16 cellular contexts compared by ENCODE assay signal in genomic region chr17:6021011-6021400, GRCh38. TPM values are rescaled to one million over a fixed set of nuclear protein-coding genes. Genes with fewer than 3 reads are reported as not detected.
DNase-seq lines count a peak whose midpoint lies in the region; ATAC-seq and TF ChIP-seq lines count a peak whose summit lies in the region.
"Had no signal": no experiment of that assay in that cellular context is flagged by ENCODE, and none has a peak within 500 bp of the region (broad histone marks: within the 10 kb centered on the region; RNA-seq: fewer than 3 reads in every experiment).

No MANE protein-coding gene starts in this region.

- H3K9ac ChIP-seq in adipocyte (ENCODE audit: low read length) (no peak overlapping the region), skeletal muscle satellite cell (ENCODE audit: low read depth, low read length) (peak overlapping the region; percentile 3)
- H3K9ac ChIP-seq: BLaER1 treated with 17β-estradiol and CSF1 and Interleukin-3, amounts not matched to agents 10 nM and 100 nM; GM23248 had no signal

- WGBS in psoas muscle, 3 donors: 42 to 66% (median 48%) methylated on average over 5 of the region's 5 CpGs

- H3K9me3 ChIP-seq in adipocyte (ENCODE audit: control insufficient read depth, low read length) (no peaks in the 10 kb centered on the region), skeletal muscle satellite cell (replicated peaks; ENCODE audit: low read length) (no peaks in the 10 kb centered on the region), psoas muscle (no peaks in the 10 kb centered on the region)
- H3K9me3 ChIP-seq: BLaER1 treated with 17β-estradiol and CSF1 and Interleukin-3, amounts not matched to agents 10 nM and 100 nM had no signal

- no peaks in the 10 kb centered on the region for H3K4me1 ChIP-seq in adipocyte (ENCODE audit: control insufficient read depth, insufficient read depth, low read length)
- H3K4me1 ChIP-seq in skeletal muscle satellite cell (ENCODE audit: control insufficient read depth, insufficient read depth, low read length): peaks cover 32% of the 10 kb centered on the region
- H3K4me1 ChIP-seq in psoas muscle: no peaks in the 10 kb centered on the region
- H3K4me1 ChIP-seq: BLaER1 treated with 17β-estradiol and CSF1 and Interleukin-3, amounts not matched to agents 10 nM and 100 nM had no signal

- TF ChIP-seq CTCF in psoas muscle (IDR thresholded peaks at IDR 0.05): no peak

- H3K4me2 ChIP-seq in skeletal muscle satellite cell (ENCODE audit: low read length): no peak overlapping the region
- H3K4me2 ChIP-seq: BLaER1 treated with 17β-estradiol and CSF1 and Interleukin-3, amounts not matched to agents 10 nM and 100 nM had no signal

- intact Hi-C loops in psoas muscle (cut with DNase I): no loop called here

- ATAC-seq in GM21723 (IDR thresholded peaks at IDR 0.05; ENCODE audit: unreplicated experiment) (no peak), psoas muscle (no peak)

- DNase-seq in LHCN-M2 (ENCODE audit: low read depth) (peak; percentile 61), adipocyte (ENCODE audit: low read depth) (peak; percentile 27), fibroblast of the conjunctiva (ENCODE audit: low read depth) (peak; percentile 9), NCI-H748 treated with DMSO at 0.1 percent for 48 hours (lab: John Stamatoyannopoulos, UW) (no peak), psoas muscle (no peak)
- DNase-seq: ACHN; Calu3; CD4-positive, CD25-positive, alpha-beta regulatory T cell; DMS 273 treated with DMSO at 0.1 percent for 48 hours; GM23248; H7; IMR-90 had no signal

- H3K27me3 ChIP-seq in adipocyte (replicated peaks; ENCODE audit: control insufficient read depth, insufficient read depth, low read length): peaks cover 28% of the 10 kb centered on the region
- no peaks in the 10 kb centered on the region for H3K27me3 ChIP-seq in skeletal muscle satellite cell (ENCODE audit: control insufficient read depth, insufficient read depth, low read length)
- no peaks in the 10 kb centered on the region for H3K27me3 ChIP-seq in psoas muscle (ENCODE audit: insufficient read depth in 3 of 3, low read length in 2 of 3)
- H3K27me3 ChIP-seq: BLaER1 treated with 17β-estradiol and CSF1 and Interleukin-3, amounts not matched to agents 10 nM and 100 nM had no signal

- H3K4me3 ChIP-seq in adipocyte (ENCODE audit: low read length) (no peak overlapping the region), skeletal muscle satellite cell (ENCODE audit: low read length) (no peak overlapping the region), psoas muscle (no peak overlapping the region)
- H3K4me3 ChIP-seq: BLaER1 treated with 17β-estradiol and CSF1 and Interleukin-3, amounts not matched to agents 10 nM and 100 nM; GM23248 had no signal

- H3K36me3 ChIP-seq in adipocyte (ENCODE audit: control insufficient read depth, insufficient read depth, low read length, severe bottlenecking) (no peaks in the 10 kb centered on the region), skeletal muscle satellite cell (ENCODE audit: insufficient read depth, low read length) (no peaks in the 10 kb centered on the region), psoas muscle (ENCODE audit: insufficient read depth in 1 of 2, low read depth in 1 of 2) (no peaks in the 10 kb centered on the region)
- H3K36me3 ChIP-seq: BLaER1 treated with 17β-estradiol and CSF1 and Interleukin-3, amounts not matched to agents 10 nM and 100 nM had no signal

- no peak overlapping the region for H3K27ac ChIP-seq in psoas muscle
- H3K27ac ChIP-seq: BLaER1 treated with 17β-estradiol and CSF1 and Interleukin-3, amounts not matched to agents 10 nM and 100 nM; GM23248 had no signal

RNA-seq across cellular contexts. Expression of gene WSCD1, which starts 49.2 kb away (rescaled TPM):
- 3.7 and 4.0 TPM in 2 replicates for total RNA-seq in LHCN-M2 (2014; rRNA removed)
- polyA plus RNA-seq in LHCN-M2 (2012): 0.80 TPM
- total RNA-seq in skeletal muscle satellite cell (2012; rRNA removed): under 0.01 and 1.3 TPM in 2 replicates
- 10 to 100 TPM in 3 of 4 donors, 1 to 10 TPM in 1; 5.2 to 17.5 (median 11.5) TPM for total RNA-seq in psoas muscle
- polyA plus RNA-seq in psoas muscle: 1 to 10 TPM; 4.1 to 7.1 (median 6.2) TPM
- total RNA-seq: CD4-positive, CD25-positive, alpha-beta regulatory T cell; HT-29; IMR-90 had no signal
- polyA plus RNA-seq: CD4-positive, CD25-positive, alpha-beta regulatory T cell; GM23248 had no signal

Comparison
In these comparisons a context has a peak if more than half of its experiments do, and no peak if none do; other contexts are left out.
1. DNase-seq: peak in LHCN-M2 (single experiment), adipocyte (single experiment) and fibroblast of the conjunctiva (single experiment); none in NCI-H748 treated with DMSO at 0.1 percent for 48 hours (single experiment) and psoas muscle (0 of 2).